20 cellular contexts compared by ENCODE assay signal in the genomic region with DNA sequence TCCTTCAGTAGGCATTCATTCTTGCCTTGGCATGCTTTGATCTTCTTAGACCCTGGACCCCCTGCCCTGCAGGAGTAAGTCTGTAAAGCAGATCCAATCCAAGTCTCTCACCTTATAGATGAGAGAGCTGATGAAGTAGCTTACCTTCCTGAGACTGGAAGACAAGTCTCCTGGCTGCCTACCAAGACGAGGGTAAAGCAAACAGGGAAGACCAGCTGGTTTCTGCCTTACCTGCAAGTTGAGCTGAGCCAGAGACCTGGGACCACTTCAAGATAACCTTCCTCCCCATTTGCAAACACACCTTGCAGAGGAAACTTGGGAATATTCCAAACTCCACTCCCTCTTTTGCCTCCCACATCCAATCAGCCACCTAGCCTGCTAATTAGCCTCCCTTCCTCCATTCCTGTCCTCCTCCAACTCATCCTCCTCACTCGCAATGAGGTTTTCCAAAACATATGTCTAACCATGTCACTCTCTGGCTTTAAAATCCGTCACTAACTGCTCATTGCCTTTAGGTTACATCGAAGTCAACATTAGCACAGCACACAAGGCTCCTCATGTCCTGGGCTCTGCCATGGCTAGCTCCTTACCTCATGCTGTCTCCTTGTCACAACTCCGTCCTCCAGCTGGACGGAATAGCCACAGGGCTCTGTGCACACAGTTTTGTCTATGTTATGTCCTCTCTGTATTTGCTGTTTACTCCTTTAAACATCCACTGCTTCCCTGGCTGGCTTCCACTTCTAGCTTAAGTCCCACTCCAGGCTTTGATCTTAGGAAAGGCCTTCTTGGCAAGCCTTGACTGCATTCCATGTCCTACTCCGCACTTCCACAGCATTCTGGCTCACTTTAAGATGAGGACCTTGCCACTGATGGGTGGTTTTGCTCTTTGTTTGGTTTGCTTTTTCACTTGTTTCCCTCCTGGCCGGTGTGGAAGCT. TPM values are rescaled to one million over a fixed set of nuclear protein-coding genes. Genes with fewer than 3 reads are reported as not detected.
DNase-seq lines count a peak whose midpoint lies in the region; ATAC-seq, FAIRE-seq and TF ChIP-seq lines count a peak whose summit lies in the region.
"Had no signal": no experiment of that assay in that cellular context is flagged by ENCODE, and none has a peak within 500 bp of the region (broad histone marks: within the 10 kb centered on the region; RNA-seq: fewer than 3 reads in every experiment).

No MANE protein-coding gene starts in this region.

- H3K27me3 ChIP-seq in bronchial epithelial cell (ENCODE audit: control insufficient read depth, insufficient read depth, low read length): peaks cover 63% of the 10 kb centered on the region

- peaks cover 31% of the 10 kb centered on the region for H3K4me1 Mint-ChIP-seq in mesothelial cell of epicardium

- H3K4me3 Mint-ChIP-seq in mesothelial cell of epicardium: peak overlapping the region; percentile 37
- H3K4me3 Mint-ChIP-seq: central memory CD8-positive, alpha-beta T cell had no signal

- peaks cover 20% of the 10 kb centered on the region for H3K27me3 Mint-ChIP-seq in mesothelial cell of epicardium (ENCODE audit: low read depth)

- ATAC-seq in HG03175 (IDR thresholded peaks at IDR 0.05; ENCODE audit: unreplicated experiment) (no peak), GM21723 (IDR thresholded peaks at IDR 0.05; ENCODE audit: unreplicated experiment) (no peak)
- ATAC-seq: HCT116, T-cell had no signal

- no peaks in the 10 kb centered on the region for H3K36me3 ChIP-seq in bronchial epithelial cell (ENCODE audit: control insufficient read depth, insufficient read depth, low read length)
- H3K36me3 ChIP-seq: esophagus squamous epithelium, uterus had no signal

- TF ChIP-seq CTCF in bronchial epithelial cell (IDR thresholded peaks at IDR 0.05; ENCODE audit: insufficient read depth, low read length, severe bottlenecking) (no peak), mesothelial cell of epicardium (IDR thresholded peaks at IDR 0.05; ENCODE audit: unreplicated experiment) (no peak)

- FAIRE-seq in bronchial epithelial cell (lab: Jason Lieb, UNC): peak; percentile 55
- FAIRE-seq: small intestine had no signal

- no peak overlapping the region for H3K4me3 ChIP-seq in bronchial epithelial cell (ENCODE audit: low read depth, low read length)
- H3K4me3 ChIP-seq: uterus had no signal

- H3K36me3 Mint-ChIP-seq in mesothelial cell of epicardium: no peaks in the 10 kb centered on the region
- H3K36me3 Mint-ChIP-seq: naive B cell, T-cell had no signal

- no peaks in the 10 kb centered on the region for H3K9me3 Mint-ChIP-seq in mesothelial cell of epicardium
- H3K9me3 Mint-ChIP-seq: central memory CD8-positive, alpha-beta T cell; T-cell had no signal

- DNase-seq in NCI-H748 (lab: John Stamatoyannopoulos, UW; ENCODE audit: unreplicated experiment): peak; percentile 9
- no peak for DNase-seq in NCI-H748 treated with DMSO at 0.1 percent for 48 hours (lab: John Stamatoyannopoulos, UW)
- no peak for DNase-seq in bronchial epithelial cell (ENCODE audit: low read depth)
- no peak for DNase-seq in mesothelial cell of epicardium (ENCODE audit: low spot score in 2 of 2, unreplicated experiment in 2 of 2)
- no peak for DNase-seq in OCI-M1 (lab: John Stamatoyannopoulos, UW)
- DNase-seq in NCI-H2107 treated with DMSO at 0.1 percent for 48 hours (lab: John Stamatoyannopoulos, UW; ENCODE audit: unreplicated experiment): no peak
- DNase-seq: DMS153; effector CD8-positive, alpha-beta T cell; esophagus squamous epithelium; naive B cell; NCI-H510A treated with DMSO at 0.1 percent for 48 hours; SHP77 treated with DMSO at 0.1 percent for 48 hours; small intestine; stimulated activated CD4-positive, alpha-beta T cell treated with anti-CD3 and anti-CD28 coated beads, Interleukin-4, amount 100 ng/mL, for 4 hours; T-cell; uterus had no signal

- no peak overlapping the region for H3K27ac Mint-ChIP-seq in mesothelial cell of epicardium
- H3K27ac Mint-ChIP-seq: naive B cell, T-cell had no signal

RNA-seq across cellular contexts. Expression of gene ROBO3, which starts 23.2 kb away (rescaled TPM):
- total RNA-seq in bronchial epithelial cell (29.5 and 30.2 TPM in 2 replicates), mesothelial cell of epicardium (26.0 to 26.7 TPM (median 26.4 TPM) in 3 replicates)

RNA-seq across cellular contexts. Expression of gene MSANTD2, which starts 41.8 kb away (rescaled TPM):
- total RNA-seq in bronchial epithelial cell: 2.9 TPM in 2 replicates
- 32.8 to 37.3 TPM (median 34.4 TPM) in 3 replicates for total RNA-seq in mesothelial cell of epicardium

RNA-seq across cellular contexts. Expression of gene ROBO4, which starts 55.6 kb away (rescaled TPM):
- under 0.01 TPM in 1 of 2 replicates, not detected in the other for total RNA-seq in bronchial epithelial cell
- not detected in 3 replicates for total RNA-seq in mesothelial cell of epicardium
